13 cellular contexts compared by ENCODE assay signal in genomic region chr3:98884675-98885371, GRCh38. TPM values are rescaled to one million over a fixed set of nuclear protein-coding genes. Genes with fewer than 3 reads are reported as not detected.
A peak's percentile ranks its signal among the peaks of the same experiment; 100 is the strongest.
DNase-seq lines count a peak whose midpoint lies in the region; ATAC-seq and TF ChIP-seq lines count a peak whose summit lies in the region.
"Had no signal": no experiment of that assay in that cellular context is flagged by ENCODE, and none has a peak within 500 bp of the region (broad histone marks: within the 10 kb centered on the region; RNA-seq: fewer than 3 reads in every experiment).

No MANE protein-coding gene starts in this region.

- H2AFZ ChIP-seq in GM23248: peak overlapping the region; percentile 23; the same call in 1 of the 2 replicates
- H2AFZ ChIP-seq in SK-N-SH (ENCODE audit: low read depth): no peak overlapping the region
- H2AFZ ChIP-seq in osteoblast (ENCODE audit: low read length): no peak overlapping the region

- H3K27me3 ChIP-seq in GM23248 (replicated peaks; ENCODE audit: insufficient read depth) (no peaks in the 10 kb centered on the region), SK-N-SH (ENCODE audit: insufficient read depth) (no peaks in the 10 kb centered on the region), osteoblast (ENCODE audit: insufficient read depth, low read length) (no peaks in the 10 kb centered on the region), A673 (replicated peaks; ENCODE audit: insufficient read depth, low read depth, low read length, poor library complexity) (no peaks in the 10 kb centered on the region)

- peak in 1 of 2 experiments; percentile 24; a peak in 1 of 4 replicates for TF ChIP-seq EP300 in SK-N-SH (IDR thresholded peaks at IDR 0.05; ENCODE audit: borderline replicate concordance in 1 of 2, low read depth in 1 of 2, low read length in 1 of 2)

- peak overlapping the region; percentile 22 for H3K27ac ChIP-seq in GM23248
- H3K27ac ChIP-seq in SK-N-SH (ENCODE audit: low read depth in 2 of 2, low read length in 1 of 2): peak overlapping the region; percentile 79 to 82; a peak in 3 of 4 replicates
- peak overlapping the region; percentile 6 for H3K27ac ChIP-seq in osteoblast (ENCODE audit: low read depth, low read length)
- no peak overlapping the region for H3K27ac ChIP-seq in A673 (ENCODE audit: low read depth, low read length, poor library complexity, severe bottlenecking)

- peaks cover 2% of the 10 kb centered on the region for H3K27me3 Mint-ChIP-seq in activated CD8-positive, alpha-beta memory T cell treated with anti-CD3 and anti-CD28 coated beads, Interleukin-2, amount 10 ng/mL, durations not matched to agents 7 days and 5 days
- H3K27me3 Mint-ChIP-seq: stimulated activated naive B cell treated with anti-CD40 and anti-IgM and Interleukin-4, amounts not matched to agents 10 μg/mL and 1 μg/mL and 100 μg/mL, for 72 hours had no signal

- H3K9me3 Mint-ChIP-seq in activated CD8-positive, alpha-beta memory T cell treated with anti-CD3 and anti-CD28 coated beads, Interleukin-2, amount 10 ng/mL, durations not matched to agents 7 days and 5 days (ENCODE audit: low read depth): peaks cover 2% of the 10 kb centered on the region
- H3K9me3 Mint-ChIP-seq: neural crest cell had no signal

- H3K9me2 ChIP-seq in GM23248 (ENCODE audit: insufficient read depth) (no peaks in the 10 kb centered on the region), SK-N-SH (no peaks in the 10 kb centered on the region)

- H3K36me3 ChIP-seq in GM23248 (ENCODE audit: low read depth): peaks cover 21% of the 10 kb centered on the region
- H3K36me3 ChIP-seq in SK-N-SH (replicated peaks in 1 of 2; ENCODE audit: control insufficient read depth in 1 of 2, insufficient read depth in 2 of 2, low read length in 1 of 2): peaks cover 11 to 68% of the 10 kb centered on the region in 2 experiments
- peaks cover 43% of the 10 kb centered on the region for H3K36me3 ChIP-seq in osteoblast (ENCODE audit: insufficient read depth, low read length)
- H3K36me3 ChIP-seq in A673 (ENCODE audit: insufficient read depth, low read length, poor library complexity, severe bottlenecking): no peaks in the 10 kb centered on the region

- POLR2A ChIA-PET in SK-N-SH (lab: Yijun Ruan, JAX) (interaction anchor here (1.6 kb wide), 1 partner anchor 17 kb away, joined by 5 read pairs; the partner anchor contains the start of gene DCBLD2), A673 (lab: Charles Lee; ENCODE audit: low non-redundant PET) (no interaction called here)

- peaks cover 100% of the 10 kb centered on the region for H3K79me2 ChIP-seq in GM23248 (ENCODE audit: insufficient read depth)
- H3K79me2 ChIP-seq in SK-N-SH (ENCODE audit: insufficient read depth): peaks cover 100% of the 10 kb centered on the region
- H3K79me2 ChIP-seq in osteoblast (ENCODE audit: insufficient read depth, low read length): peaks cover 100% of the 10 kb centered on the region

- no TSS peak for BruUV-seq in A673 (replicated peaks; lab: Mats Ljungman, UMichigan)

- H3K27ac Mint-ChIP-seq in activated CD8-positive, alpha-beta memory T cell treated with anti-CD3 and anti-CD28 coated beads, Interleukin-2, amount 10 ng/mL, durations not matched to agents 7 days and 5 days: no peak overlapping the region
- H3K27ac Mint-ChIP-seq: CD4-positive, alpha-beta memory T cell; stimulated activated naive B cell treated with anti-CD40 and anti-IgM and Interleukin-4, amounts not matched to agents 10 μg/mL and 1 μg/mL and 100 μg/mL, for 72 hours had no signal

- peak overlapping the region; percentile 53 for H3K4me3 ChIP-seq in GM23248
- peak overlapping the region in 1 of 2 experiments; percentile 45; a peak in 2 of 4 replicates for H3K4me3 ChIP-seq in SK-N-SH (ENCODE audit: low read depth in 2 of 2, low read length in 1 of 2)
- peak overlapping the region; percentile 11 for H3K4me3 ChIP-seq in osteoblast (ENCODE audit: insufficient read depth, low read length)
- H3K4me3 ChIP-seq in A673 (ENCODE audit: low read depth, low read length, poor library complexity, severe bottlenecking): no peak overlapping the region

- peaks cover 1% of the 10 kb centered on the region for H3K36me3 Mint-ChIP-seq in activated CD8-positive, alpha-beta memory T cell treated with anti-CD3 and anti-CD28 coated beads, Interleukin-2, amount 10 ng/mL, durations not matched to agents 7 days and 5 days
- H3K36me3 Mint-ChIP-seq: CD4-positive, alpha-beta memory T cell had no signal

- TF ChIP-seq RAD21 in SK-N-SH (IDR thresholded peaks at IDR 0.05; ENCODE audit: low read length): no peak

- H3K4me2 ChIP-seq in GM23248 (ENCODE audit: unreplicated experiment) (peak overlapping the region; percentile 73), SK-N-SH (peak overlapping the region; percentile 72), osteoblast (ENCODE audit: insufficient read depth, low read length) (peak overlapping the region; percentile 51)

- TF ChIP-seq CTCF in SK-N-SH (IDR thresholded peaks at IDR 0.05) (no peak), osteoblast (IDR thresholded peaks at IDR 0.05; ENCODE audit: extremely low read depth, low read depth, low read length) (no peak), A673 (conservative IDR thresholded peaks at IDR 0.05; ENCODE audit: low read depth, low read length) (no peak)

- in situ Hi-C loops in GM23248 (cut with MboI): no loop called here

- 46 to 49% methylated on average over 6 of the region's 6 CpGs for WGBS in GM23248 (ENCODE audit: low coverage in 1 of 2, low lambda C conversion rate in 2 of 2, missing lambda C conversion rate in 2 of 2), 2 experiments
- WGBS in SK-N-SH (ENCODE audit: low lambda C conversion rate): 42% methylated on average over 6 of the region's 6 CpGs

- H3F3A ChIP-seq in GM23248 (ENCODE audit: insufficient read depth): peaks cover 91% of the 10 kb centered on the region
- peaks cover 84% of the 10 kb centered on the region for H3F3A ChIP-seq in SK-N-SH (replicated peaks; ENCODE audit: insufficient read depth)

- H3K4me3 Mint-ChIP-seq in activated CD8-positive, alpha-beta memory T cell treated with anti-CD3 and anti-CD28 coated beads, Interleukin-2, amount 10 ng/mL, durations not matched to agents 7 days and 5 days: no peak overlapping the region
- H3K4me3 Mint-ChIP-seq: CD4-positive, alpha-beta memory T cell; neural crest cell; stimulated activated naive B cell treated with anti-CD40 and anti-IgM and Interleukin-4, amounts not matched to agents 10 μg/mL and 1 μg/mL and 100 μg/mL, for 72 hours had no signal

- peaks cover 4% of the 10 kb centered on the region for H4K20me1 ChIP-seq in GM23248 (ENCODE audit: insufficient read depth)
- peaks cover 99% of the 10 kb centered on the region for H4K20me1 ChIP-seq in SK-N-SH (ENCODE audit: insufficient read depth)
- peaks cover 59% of the 10 kb centered on the region for H4K20me1 ChIP-seq in osteoblast (ENCODE audit: insufficient read depth, low read length)

- peaks cover 65% of the 10 kb centered on the region for H3K4me1 ChIP-seq in GM23248 (ENCODE audit: insufficient read depth)
- H3K4me1 ChIP-seq in SK-N-SH (ENCODE audit: control insufficient read depth in 1 of 2, insufficient read depth in 2 of 2, low read depth in 1 of 2, low read length in 1 of 2): peaks cover 14 to 32% of the 10 kb centered on the region in 2 experiments; a peak in 3 of 4 replicates
- H3K4me1 ChIP-seq in osteoblast (ENCODE audit: insufficient read depth, low read length): peaks cover 58% of the 10 kb centered on the region
- peaks cover 27% of the 10 kb centered on the region for H3K4me1 ChIP-seq in A673 (ENCODE audit: insufficient read depth, low read length, poor library complexity, severe bottlenecking)

- H3K9me3 ChIP-seq in GM23248 (ENCODE audit: low read depth): no peaks in the 10 kb centered on the region
- H3K9me3 ChIP-seq in SK-N-SH: no peaks in the 10 kb centered on the region
- no peaks in the 10 kb centered on the region for H3K9me3 ChIP-seq in osteoblast (ENCODE audit: low read depth, low read length)
- no peaks in the 10 kb centered on the region for H3K9me3 ChIP-seq in A673 (ENCODE audit: low read depth, low read length, poor library complexity, severe bottlenecking)

- no peak for ATAC-seq in activated CD8-positive, alpha-beta memory T cell treated with anti-CD3 and anti-CD28 coated beads, Interleukin-2, amount 10 ng/mL, durations not matched to agents 7 days and 5 days
- ATAC-seq: stimulated activated naive B cell treated with anti-CD40 and anti-IgM and Interleukin-4, amounts not matched to agents 10 μg/mL and 1 μg/mL and 100 μg/mL, for 72 hours had no signal

- DNase-seq in GM23248 (peak; percentile 61), SK-N-SH (no peak), fibroblast of peridontal ligament (ENCODE audit: extremely low read depth) (peak; percentile 67), osteoblast (ENCODE audit: insufficient read length, low spot score, missing footprints) (peak; percentile 49), GM19240 (ENCODE audit: insufficient read length, low spot score) (no peak), A673 (ENCODE audit: low spot score) (no peak)
- DNase-seq in stimulated activated CD4-positive, alpha-beta T cell treated with anti-CD3 and anti-CD28 coated beads, Interleukin-4, amount 100 ng/mL, for 24 hours: no peak
- DNase-seq in activated CD8-positive, alpha-beta memory T cell treated with anti-CD3 and anti-CD28 coated beads, Interleukin-2, amount 10 ng/mL, durations not matched to agents 7 days and 5 days: no peak
- DNase-seq: amygdala; CD4-positive, alpha-beta memory T cell; kidney glomerular epithelial cell; stimulated activated naive B cell treated with anti-CD40 and anti-IgM and Interleukin-4, amounts not matched to agents 10 μg/mL and 1 μg/mL and 100 μg/mL, for 72 hours had no signal

- CTCF ChIA-PET in SK-N-SH (lab: Yijun Ruan, JAX): interaction anchor here (0.8 to 0.9 kb wide), 2 partner anchors 15 to 109 kb away, joined by 3 read pairs; no protein-coding TSS in a partner anchor
- CTCF ChIA-PET in A673 (lab: Charles Lee): no interaction called here
- CTCF ChIA-PET in activated CD8-positive, alpha-beta memory T cell treated with anti-CD3 and anti-CD28 coated beads, Interleukin-2, amount 10 ng/mL, durations not matched to agents 7 days and 5 days (lab: Charles Lee): no interaction called here

- intact Hi-C loops in A673 (cut with micrococcal nuclease; ENCODE audit: unreplicated experiment): no loop called here

- no peaks in the 10 kb centered on the region for H3K4me1 Mint-ChIP-seq in activated CD8-positive, alpha-beta memory T cell treated with anti-CD3 and anti-CD28 coated beads, Interleukin-2, amount 10 ng/mL, durations not matched to agents 7 days and 5 days
- H3K4me1 Mint-ChIP-seq: CD4-positive, alpha-beta memory T cell; stimulated activated naive B cell treated with anti-CD40 and anti-IgM and Interleukin-4, amounts not matched to agents 10 μg/mL and 1 μg/mL and 100 μg/mL, for 72 hours had no signal

- H3K9ac ChIP-seq in GM23248 (no peak overlapping the region; the same call in 1 of the 2 replicates), SK-N-SH (peak overlapping the region; percentile 11; the same call in 1 of the 2 replicates)

RNA-seq across cellular contexts. Expression of gene DCBLD2, which starts 16.7 kb away (rescaled TPM):
- 151 and 203 TPM in 2 replicates for total RNA-seq in GM23248 (2014; rRNA removed; shearing (Covaris generic))
- 66.5 and 68.3 TPM in 2 replicates for polyA plus RNA-seq in GM23248 (2016; fragmentation: Nextera tagmentation; extraction: Ambion mirVana)
- polyA plus RNA-seq in SK-N-SH (2012; rRNA removed): 159 and 190 TPM in 2 replicates
- 198 and 211 TPM in 2 replicates for polyA plus RNA-seq in SK-N-SH (2012; cell fraction: cytosol; rRNA removed)
- 130 and 207 TPM in 2 replicates for polyA plus RNA-seq in SK-N-SH (2012; cell fraction: nucleus; rRNA removed)
- 187 and 278 TPM in 2 replicates for total RNA-seq in osteoblast
- 29.9 and 33.6 TPM in 2 replicates for total RNA-seq in A673 (2021)
- total RNA-seq in activated CD8-positive, alpha-beta memory T cell treated with anti-CD3 and anti-CD28 coated beads, Interleukin-2, amount 10 ng/mL, durations not matched to agents 7 days and 5 days: 1 to 10 TPM in 1 of 2 experiments, under 1 TPM in 1; 0.50 to 2.0 TPM

Comparison
In these comparisons a context has a peak if more than half of its experiments do, and no peak if none do; other contexts are left out.
1. DNase-seq: peak in GM23248 (single experiment), fibroblast of peridontal ligament (single experiment) and osteoblast (single experiment); none in SK-N-SH (single experiment), GM19240 (single experiment), A673 (single experiment), stimulated activated CD4-positive, alpha-beta T cell treated with anti-CD3 and anti-CD28 coated beads, Interleukin-4, amount 100 ng/mL, for 24 hours (single experiment) and activated CD8-positive, alpha-beta memory T cell treated with anti-CD3 and anti-CD28 coated beads, Interleukin-2, amount 10 ng/mL, durations not matched to agents 7 days and 5 days (single experiment).
2. RNA of gene DCBLD2, which starts 16.7 kb away (total RNA-seq): 151 to 203 TPM in GM23248, 187 to 278 TPM in osteoblast and 29.9 to 33.6 TPM in A673; 0.50 to 2.0 TPM in activated CD8-positive, alpha-beta memory T cell treated with anti-CD3 and anti-CD28 coated beads, Interleukin-2, amount 10 ng/mL, durations not matched to agents 7 days and 5 days; every median in the first group is over 10 times any median in the second.
3. Peak in every context shown above with its lines, with median percentiles within 50 percentile points of each other: H3K4me2 ChIP-seq.